ENCODE assay signal across 8 cellular contexts in genomic region chr10:114304017-114304565, GRCh38.
A peak's percentile ranks its signal among the peaks of the same experiment; 100 is the strongest.
DNase-seq lines count a peak whose midpoint lies in the region; ATAC-seq and TF ChIP-seq lines count a peak whose summit lies in the region.

No MANE protein-coding gene starts in this region.

- H3K4me1 ChIP-seq in SJCRH30: peaks cover 3% of the 10 kb centered on the region; the same call in 1 of the 2 replicates

- H3K27me3 ChIP-seq in SJCRH30: no peaks in the 10 kb centered on the region

- DNase-seq in ELR (ENCODE audit: low read depth) (peak; percentile 82), H4 (ENCODE audit: low spot score) (peak; percentile 91), LHCN-M2 (ENCODE audit: low read depth) (peak; percentile 80), SJCRH30 (peak; percentile 85 to 96), glomerular visceral epithelial cell (ENCODE audit: extremely low spot score) (peak; percentile 95), omental fat pad (ENCODE audit: low spot score) (peak; percentile 68)
- DNase-seq in activated naive CD4-positive, alpha-beta T cell treated with anti-CD3 and anti-CD28 coated beads, Interleukin-2, amount 50 U/mL, for 16 hours: peak; percentile 69

- peak; percentile 74 for ATAC-seq in omental fat pad (ENCODE audit: low FRiP score)

- H3K9me3 ChIP-seq in SJCRH30 (replicated peaks): no peaks in the 10 kb centered on the region

- H3K27ac ChIP-seq in SJCRH30 (peak overlapping the region; percentile 12; the same call in 1 of the 2 replicates), temporal lobe (ENCODE audit: low read depth, low read length) (peak overlapping the region; percentile 72)

- TF ChIP-seq CTCF in omental fat pad (IDR thresholded peaks at IDR 0.05): peak in 1 of 3 donors; percentile 66

- H3K4me3 ChIP-seq in SJCRH30: peak overlapping the region; percentile 53

- no peaks in the 10 kb centered on the region for H3K36me3 ChIP-seq in SJCRH30

Comparison
In these comparisons a context has a peak if more than half of its experiments do, and no peak if none do; other contexts are left out.
1. Peak in every context shown above with its lines: DNase-seq, ATAC-seq, H3K4me3 ChIP-seq and H3K27ac ChIP-seq.